ENCODE assay signal across 8 cellular contexts in the genomic region with DNA sequence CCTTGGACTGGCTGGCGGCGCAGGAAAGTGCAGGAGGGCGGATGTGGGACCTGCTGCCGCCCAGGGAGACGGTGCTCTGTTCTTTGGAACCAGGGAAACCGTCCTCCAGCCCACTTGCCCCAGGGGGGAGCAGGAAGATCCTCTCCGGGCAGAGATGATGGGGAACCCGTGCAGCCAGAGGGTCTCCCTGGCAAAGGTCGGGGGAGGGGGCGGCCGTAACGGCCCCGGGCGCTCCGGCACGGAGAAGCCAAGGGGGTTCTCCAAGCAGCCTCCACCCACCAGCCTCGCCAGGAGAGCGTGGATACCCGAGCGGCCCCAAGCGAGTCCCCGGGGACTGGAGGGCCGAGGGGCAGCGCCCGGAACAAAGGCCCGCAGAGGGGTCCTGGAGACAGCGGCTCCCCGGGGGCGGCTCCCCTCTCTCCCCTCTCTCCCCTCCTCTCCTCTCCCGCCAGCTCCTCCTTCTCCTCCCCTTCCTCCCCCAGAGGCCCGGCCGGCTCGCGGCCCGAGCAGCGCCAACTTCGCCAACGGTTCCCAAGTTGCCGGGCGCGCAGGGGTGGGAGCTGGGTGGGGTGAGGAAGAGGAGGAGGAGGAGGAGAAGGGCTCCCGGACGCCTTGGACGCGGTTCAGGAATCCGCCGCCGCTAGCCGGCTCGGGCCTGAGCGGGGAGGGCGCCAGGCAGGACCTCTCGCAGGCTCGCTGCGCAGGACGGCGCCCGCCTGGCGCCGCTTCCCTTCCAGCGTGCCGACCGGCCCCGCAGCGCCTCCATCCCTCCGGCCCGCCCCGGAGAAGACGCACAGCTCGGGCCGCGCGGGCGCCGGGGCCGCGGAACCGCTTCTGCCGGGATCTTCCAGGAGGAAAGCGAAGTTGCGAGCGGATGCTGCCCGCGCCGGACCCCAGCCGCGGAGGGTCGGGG. TPM values are rescaled to one million over a fixed set of nuclear protein-coding genes. Genes with fewer than 3 reads are reported as not detected.
DNase-seq lines count a peak whose midpoint lies in the region; ATAC-seq, FAIRE-seq and TF ChIP-seq lines count a peak whose summit lies in the region.

A gene with protein sequence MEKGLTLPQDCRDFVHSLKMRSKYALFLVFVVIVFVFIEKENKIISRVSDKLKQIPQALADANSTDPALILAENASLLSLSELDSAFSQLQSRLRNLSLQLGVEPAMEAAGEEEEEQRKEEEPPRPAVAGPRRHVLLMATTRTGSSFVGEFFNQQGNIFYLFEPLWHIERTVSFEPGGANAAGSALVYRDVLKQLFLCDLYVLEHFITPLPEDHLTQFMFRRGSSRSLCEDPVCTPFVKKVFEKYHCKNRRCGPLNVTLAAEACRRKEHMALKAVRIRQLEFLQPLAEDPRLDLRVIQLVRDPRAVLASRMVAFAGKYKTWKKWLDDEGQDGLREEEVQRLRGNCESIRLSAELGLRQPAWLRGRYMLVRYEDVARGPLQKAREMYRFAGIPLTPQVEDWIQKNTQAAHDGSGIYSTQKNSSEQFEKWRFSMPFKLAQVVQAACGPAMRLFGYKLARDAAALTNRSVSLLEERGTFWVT (plus strand): TSS at position 640 of the 913 bp plus-strand sequence. CDS start 41,448 bp downstream, outside the sequence.

- no TSS peak for BruUV-seq in K562 (replicated peaks; lab: Mats Ljungman, UMichigan)

- FAIRE-seq in K562 (lab: Jason Lieb, UNC): no peak

- intact Hi-C loops in K562 (cut with micrococcal nuclease) (no loop called here), sciatic nerve (cut with DNase I) (loop anchor here (10.0 kb wide), 1 partner anchor 361 kb away; no protein-coding TSS in a partner anchor)

- no peak within 1 kb of the TSS for H2AFZ ChIP-seq in K562 (ENCODE audit: low read depth, low read length)

- H3K9me3 ChIP-seq in K562 (replicated peaks; ENCODE audit: control insufficient read depth, insufficient read depth, low read depth, low read length) (no peaks in the 10 kb centered on the region), iPS-18a (ENCODE audit: control insufficient read depth, low read depth, low read length) (no peaks in the 10 kb centered on the region)

- in situ Hi-C loops in K562 (cut with MboI): no loop called here

- TF ChIP-seq EP300 in K562 (IDR thresholded peaks at IDR 0.05; ENCODE audit: low read length): no peak

- peak; percentile 70 for ATAC-seq in K562
- peak; percentile 78 for ATAC-seq in sciatic nerve
- ATAC-seq in GM19324 (IDR thresholded peaks at IDR 0.05; ENCODE audit: low FRiP score, unreplicated experiment): no peak
- ATAC-seq in HG03108 (IDR thresholded peaks at IDR 0.05; ENCODE audit: unreplicated experiment): no peak

- TF ChIP-seq RAD21 in K562 (CRISPR knock-in tag; conservative IDR thresholded peaks at IDR 0.05 in 1 of 2, IDR thresholded peaks at IDR 0.05 in 1 of 2): no peak

- H3K27ac ChIP-seq in K562 (ENCODE audit: extremely low read depth, low read depth, low read length): no peak within 1 kb of the TSS
- no peak within 1 kb of the TSS for H3K27ac ChIP-seq in iPS-18a (ENCODE audit: low read length)

- no peaks in the 10 kb centered on the region for H4K20me1 ChIP-seq in K562 (replicated peaks; ENCODE audit: control insufficient read depth, insufficient read depth, low read length)

- H3K9ac ChIP-seq in K562 (ENCODE audit: insufficient read depth in 1 of 2, low read depth in 2 of 2, low read length in 2 of 2) (peak within 1 kb of the TSS in 1 of 2 experiments; percentile 54; a peak in 2 of 4 replicates), iPS-18a (ENCODE audit: low read length) (peak within 1 kb of the TSS; percentile 46)

- 33% methylated on average over 46 of the region's 88 CpGs for WGBS in K562 (ENCODE audit: insufficient coverage, low coverage, missing lambda C conversion rate)

- CTCF ChIA-PET in K562 (lab: Yijun Ruan, JAX; ENCODE audit: low intra/inter-chr PET ratio): no interaction called here

- H3K4me3 ChIP-seq in K562 (no peak within 1 kb of the TSS), iPS-18a (ENCODE audit: low read length) (peak within 1 kb of the TSS; percentile 83)

- DNase-seq in ELR (ENCODE audit: low read depth): peak; percentile 61
- DNase-seq in LHCN-M2 (ENCODE audit: low read depth): no peak
- DNase-seq in K562 (ENCODE audit: extremely low read depth in 1 of 4, low spot score in 3 of 4): no peak
- DNase-seq in sciatic nerve (ENCODE audit: low spot score): peak; percentile 89
- DNase-seq in HPDE6-E6E7 (ENCODE audit: extremely low spot score): no peak

- H3K36me3 ChIP-seq in K562 (ENCODE audit: control insufficient read depth, insufficient read depth, low read length) (no peaks in the 10 kb centered on the region), iPS-18a (ENCODE audit: control insufficient read depth, low read depth, low read length) (no peaks in the 10 kb centered on the region)

- H3K79me2 ChIP-seq in K562 (ENCODE audit: control insufficient read depth, insufficient read depth, low read length): no peaks in the 10 kb centered on the region

- no peaks in the 10 kb centered on the region for H3K9me1 ChIP-seq in K562 (ENCODE audit: control insufficient read depth, insufficient read depth, low read length)

- no peak for TF ChIP-seq POLR2A in K562 (conservative IDR thresholded peaks at IDR 0.05)

- POLR2A ChIA-PET in K562 (lab: Yijun Ruan, JAX): interaction anchor here (0.6 to 1.3 kb wide), 2 partner anchors 10 to 91 kb away, joined by 3 to 4 read pairs; no protein-coding TSS in a partner anchor

- TF ChIP-seq CTCF in K562 (IDR thresholded peaks at IDR 0.05 in 2 of 3, conservative IDR thresholded peaks at IDR 0.05 in 1 of 3; ENCODE audit: insufficient read depth in 2 of 3, low read depth in 1 of 3, low read length in 3 of 3): no peak

- H3K27me3 ChIP-seq in K562 (ENCODE audit: control insufficient read depth in 2 of 2, insufficient read depth in 2 of 2, low read length in 2 of 2): peaks cover 30 to 65% of the 10 kb centered on the region in 2 experiments; a peak in 4 of 5 replicates
- peaks cover 47% of the 10 kb centered on the region for H3K27me3 ChIP-seq in iPS-18a (ENCODE audit: control insufficient read depth, insufficient read depth, low read length)

- H3K4me1 ChIP-seq in K562 (replicated peaks in 1 of 2; ENCODE audit: control insufficient read depth in 2 of 2, insufficient read depth in 2 of 2, low read length in 2 of 2): peaks cover 4 to 20% of the 10 kb centered on the region in 2 experiments; a peak in 4 of 5 replicates
- peaks cover 15% of the 10 kb centered on the region for H3K4me1 ChIP-seq in iPS-18a (ENCODE audit: control insufficient read depth, low read depth, low read length)

- H3K4me2 ChIP-seq in K562 (ENCODE audit: insufficient read depth, low read length): no peak within 1 kb of the TSS

TF ChIP-seq in K562, 482 proteins besides CTCF, POLR2A, EP300 and RAD21 (continues in another document):
- TF ChIP-seq, protein P1, sequence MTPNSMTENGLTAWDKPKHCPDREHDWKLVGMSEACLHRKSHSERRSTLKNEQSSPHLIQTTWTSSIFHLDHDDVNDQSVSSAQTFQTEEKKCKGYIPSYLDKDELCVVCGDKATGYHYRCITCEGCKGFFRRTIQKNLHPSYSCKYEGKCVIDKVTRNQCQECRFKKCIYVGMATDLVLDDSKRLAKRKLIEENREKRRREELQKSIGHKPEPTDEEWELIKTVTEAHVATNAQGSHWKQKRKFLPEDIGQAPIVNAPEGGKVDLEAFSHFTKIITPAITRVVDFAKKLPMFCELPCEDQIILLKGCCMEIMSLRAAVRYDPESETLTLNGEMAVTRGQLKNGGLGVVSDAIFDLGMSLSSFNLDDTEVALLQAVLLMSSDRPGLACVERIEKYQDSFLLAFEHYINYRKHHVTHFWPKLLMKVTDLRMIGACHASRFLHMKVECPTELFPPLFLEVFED (CRISPR knock-in tag; conservative IDR thresholded peaks at IDR 0.05): 0 out of 2 replicates have a peak, but pooled peaks have one; percentile 16
- TF ChIP-seq SIN3B (IDR thresholded peaks at IDR 0.05; ENCODE audit: low read depth) (0 out of 2 replicates have a peak, but pooled peaks have one; percentile 20), ZNF263 (CRISPR knock-in tag; IDR thresholded peaks at IDR 0.05; ENCODE audit: borderline replicate concordance) (peak; percentile 76), GATAD2B (IDR thresholded peaks at IDR 0.05; ENCODE audit: borderline replicate concordance) (0 out of 2 replicates have a peak, but pooled peaks have one; percentile 33), NRF1 (conservative IDR thresholded peaks at IDR 0.05 in 1 of 2, IDR thresholded peaks at IDR 0.05 in 1 of 2) (peak in 1 of 2 experiments; percentile 49; a peak in 2 of 4 replicates), CHD1 (IDR thresholded peaks at IDR 0.05; ENCODE audit: low read length) (peak; percentile 60), SPI1 (IDR thresholded peaks at IDR 0.05; ENCODE audit: borderline replicate concordance, low read depth, low read length) (no peak), HNRNPK (IDR thresholded peaks at IDR 0.05; ENCODE audit: low read depth, low read length, poor library complexity, severe bottlenecking) (peak; percentile 46)

RNA-seq across cellular contexts. Expression of the gene that starts here (rescaled TPM):
- total RNA-seq in LHCN-M2 (2014; rRNA removed) (32.9 and 40.6 TPM in 2 replicates), K562 (2014; rRNA removed) (0.23 and 0.33 TPM in 2 replicates), K562 (2014; rRNA removed; fragmentation: Illumina TruSeq; extraction: Trizol) (0.13 and 0.15 TPM in 2 replicates), K562 (2015; rRNA removed; fragmentation: Illumina TruSeq; extraction: Trizol) (1.3 TPM in 2 replicates), K562 (2021) (0.38 and 0.42 TPM in 2 replicates), sciatic nerve (36.5 TPM)
- polyA plus RNA-seq in LHCN-M2 (2012): 26.2 TPM
- 0.11 and 0.12 TPM in 2 replicates for total RNA-seq in K562 (2011; cell fraction: chromatin; rRNA removed; ENCODE audit: low replicate concordance)
- 0.13 and 0.17 TPM in 2 replicates for total RNA-seq in K562 (2011; cell fraction: nucleolus; rRNA removed)
- 0.15 TPM in 2 replicates for total RNA-seq in K562 (2011; cell fraction: nucleoplasm; rRNA removed)
- polyA plus RNA-seq in K562 (2011; rRNA removed) (0.06 and 0.18 TPM in 2 replicates), K562 (2014; fragmentation: Illumina TruSeq; extraction: Trizol) (0.17 and 0.18 TPM in 2 replicates), K562 (2014; fragmentation: Nextera tagmentation; extraction: Ambion mirVana) (under 1 TPM; 0.01 to 0.04 TPM), K562 (2014; rRNA removed) (0.07 and 0.34 TPM in 2 replicates)
- polyA plus RNA-seq in K562 (2011; cell fraction: cytosol; rRNA removed): 0.01 and 0.13 TPM in 2 replicates
- polyA plus RNA-seq in K562 (2011; cell fraction: nucleus; rRNA removed): 0.04 and 0.20 TPM in 2 replicates
- 0.43 and 0.76 TPM in 2 replicates for polyA plus RNA-seq in K562 (2012)
- polyA minus RNA-seq in K562 (2011; rRNA and poly(A)+ RNA removed): 0.04 and 0.51 TPM in 2 replicates
- polyA minus RNA-seq in K562 (2011; cell fraction: cytosol; rRNA and poly(A)+ RNA removed): 0.10 and 0.55 TPM in 2 replicates
- polyA minus RNA-seq in K562 (2011; cell fraction: nucleus; rRNA and poly(A)+ RNA removed): 0.13 and 0.78 TPM in 2 replicates

Comparison
In these comparisons a context has a peak if more than half of its experiments do, and no peak if none do; other contexts are left out.
1. RNA of the gene that starts here (total RNA-seq): 36.5 TPM in sciatic nerve (single experiment) and 32.9 to 40.6 TPM in LHCN-M2; 0.11 to 1.3 TPM in K562; every median in the first group is over 10 times any median in the second.
2. DNase-seq: peak in ELR (single experiment) and sciatic nerve (single experiment); none in LHCN-M2 (single experiment), K562 (0 of 4) and HPDE6-E6E7 (single experiment).
3. ATAC-seq: peak in K562 (single experiment) and sciatic nerve (single experiment); none in GM19324 (single experiment) and HG03108 (single experiment).